ENCODE assay signal across 15 cellular contexts in genomic region chr4:74037076-74037475, GRCh38. TPM values are rescaled to one million over a fixed set of nuclear protein-coding genes. Genes with fewer than 3 reads are reported as not detected.
DNase-seq lines count a peak whose midpoint lies in the region; FAIRE-seq and TF ChIP-seq lines count a peak whose summit lies in the region.
"Had no signal": no experiment of that assay in that cellular context is flagged by ENCODE, and none has a peak within 500 bp of the region (broad histone marks: within the 10 kb centered on the region; RNA-seq: fewer than 3 reads in every experiment).

No MANE protein-coding gene starts in this region.

- H3K4me1 Mint-ChIP-seq in astrocyte (ENCODE audit: low read depth, unreplicated experiment) = no peaks in the 10 kb centered on the region

- intact Hi-C loops in left ventricle myocardium inferior (cut with micrococcal nuclease) = no loop called here

- H3K36me3 ChIP-seq in HUES48 (ENCODE audit: control insufficient read depth, insufficient read depth, low read length) = no peaks in the 10 kb centered on the region
- no peaks in the 10 kb centered on the region for H3K36me3 ChIP-seq in astrocyte (ENCODE audit: insufficient read depth, low read length)
- no peaks in the 10 kb centered on the region for H3K36me3 ChIP-seq in iPS-20b (ENCODE audit: insufficient read depth, low read depth, low read length)
- no peaks in the 10 kb centered on the region for H3K36me3 ChIP-seq in skeletal muscle satellite cell (ENCODE audit: insufficient read depth, low read length)
- no peaks in the 10 kb centered on the region for H3K36me3 ChIP-seq in left ventricle myocardium inferior
- H3K36me3 ChIP-seq: HAP-1 had no signal

- H3K9me3 ChIP-seq in HUES48 (ENCODE audit: control insufficient read depth, insufficient read depth, low read length) (no peaks in the 10 kb centered on the region), astrocyte (ENCODE audit: insufficient read depth, low read depth, low read length) (no peaks in the 10 kb centered on the region), iPS-20b (ENCODE audit: insufficient read depth, low read depth, low read length) (no peaks in the 10 kb centered on the region), skeletal muscle satellite cell (replicated peaks; ENCODE audit: low read length) (no peaks in the 10 kb centered on the region), left ventricle myocardium inferior (replicated peaks) (no peaks in the 10 kb centered on the region)
- H3K9me3 ChIP-seq: HAP-1, testis had no signal

- H3K4me2 ChIP-seq in astrocyte (ENCODE audit: low read length) (peak overlapping the region; percentile 96), skeletal muscle satellite cell (ENCODE audit: low read length) (peak overlapping the region; percentile 94)

- H3K4me3 ChIP-seq in HUES48 (ENCODE audit: low read depth, low read length) = peak overlapping the region; percentile 92
- H3K4me3 ChIP-seq in astrocyte (ENCODE audit: insufficient read depth, low read depth, low read length) = no peak overlapping the region
- peak overlapping the region; percentile 82 for H3K4me3 ChIP-seq in iPS-20b (ENCODE audit: low read length)
- H3K4me3 ChIP-seq in skeletal muscle satellite cell (ENCODE audit: low read length) = peak overlapping the region; percentile 85
- H3K4me3 ChIP-seq in left ventricle myocardium inferior = no peak overlapping the region
- H3K4me3 ChIP-seq: HAP-1, testis had no signal

- H3K27ac ChIP-seq in HUES48 (ENCODE audit: low read depth, low read length) = no peak overlapping the region
- H3K27ac ChIP-seq in astrocyte (ENCODE audit: low read depth, low read length) = no peak overlapping the region
- H3K27ac ChIP-seq in iPS-20b (ENCODE audit: low read length) = no peak overlapping the region
- H3K27ac ChIP-seq in left ventricle myocardium inferior (replicated peaks) = no peak overlapping the region
- H3K27ac ChIP-seq: testis had no signal

- H3K27me3 ChIP-seq in HUES48 (ENCODE audit: control insufficient read depth, insufficient read depth, low read length) (peaks cover 11% of the 10 kb centered on the region; the same call in 1 of the 2 replicates), astrocyte (ENCODE audit: insufficient read depth, low read length) (peaks cover 3% of the 10 kb centered on the region), iPS-20b (ENCODE audit: insufficient read depth, low read length) (peaks cover 8% of the 10 kb centered on the region), skeletal muscle satellite cell (ENCODE audit: control insufficient read depth, insufficient read depth, low read length) (no peaks in the 10 kb centered on the region), left ventricle myocardium inferior (ENCODE audit: low read depth) (peaks cover 16% of the 10 kb centered on the region)
- H3K27me3 ChIP-seq: testis had no signal

- DNase-seq in astrocyte (ENCODE audit: low read depth) (no peak), RKO (ENCODE audit: low spot score) (no peak), NCI-H1417 (lab: John Stamatoyannopoulos, UW) (no peak), left ventricle myocardium inferior (no peak)
- DNase-seq: activated CD4-positive, CD25-positive, alpha-beta regulatory T cell treated with anti-CD3 and anti-CD28 coated beads, Interleukin-2, amount 50 U/mL, for 72 hours; activated T-cell treated with anti-CD3 and anti-CD28 coated beads, Interleukin-2, amount 50 U/mL, for 48 hours; anterior cingulate cortex; NCI-H1930; small intestine; testis had no signal

- H3K27ac Mint-ChIP-seq in astrocyte (ENCODE audit: unreplicated experiment) = no peak overlapping the region

- H2AFZ ChIP-seq in astrocyte (ENCODE audit: low read depth, low read length) = no peak overlapping the region

- H3K4me1 ChIP-seq in HUES48 (ENCODE audit: control insufficient read depth, insufficient read depth, low read length) (peaks cover 32% of the 10 kb centered on the region), astrocyte (ENCODE audit: insufficient read depth, low read length) (peaks cover 4% of the 10 kb centered on the region), iPS-20b (ENCODE audit: insufficient read depth, low read length) (peaks cover 13% of the 10 kb centered on the region; the same call in 1 of the 2 replicates), skeletal muscle satellite cell (ENCODE audit: control insufficient read depth, insufficient read depth, low read length) (peaks cover 46% of the 10 kb centered on the region), left ventricle myocardium inferior (peaks cover 30% of the 10 kb centered on the region)

- no peak for TF ChIP-seq CTCF in astrocyte (IDR thresholded peaks at IDR 0.05; ENCODE audit: insufficient read depth, low read depth, low read length)
- no peak for TF ChIP-seq CTCF in left ventricle myocardium inferior (IDR thresholded peaks at IDR 0.05; ENCODE audit: borderline replicate concordance)

- no peaks in the 10 kb centered on the region for H3K9me3 Mint-ChIP-seq in astrocyte (ENCODE audit: unreplicated experiment)
- H3K9me3 Mint-ChIP-seq: IgD-negative memory B cell had no signal

- H4K20me1 ChIP-seq in astrocyte (ENCODE audit: insufficient read depth, low read length) = no peaks in the 10 kb centered on the region

- H3K79me2 ChIP-seq in astrocyte (ENCODE audit: insufficient read depth, low read length) = no peaks in the 10 kb centered on the region

- no peak overlapping the region for H3K9ac ChIP-seq in HUES48 (ENCODE audit: low read depth, low read length)
- no peak overlapping the region for H3K9ac ChIP-seq in astrocyte (ENCODE audit: low read length)
- no peak overlapping the region for H3K9ac ChIP-seq in iPS-20b (ENCODE audit: low read depth, low read length)
- peak overlapping the region; percentile 98 for H3K9ac ChIP-seq in skeletal muscle satellite cell (ENCODE audit: low read depth, low read length)

- H3K36me3 Mint-ChIP-seq in astrocyte (ENCODE audit: low read depth, unreplicated experiment) = no peaks in the 10 kb centered on the region
- H3K36me3 Mint-ChIP-seq: IgD-negative memory B cell had no signal

- H3K4me3 Mint-ChIP-seq in astrocyte (ENCODE audit: unreplicated experiment) = no peak overlapping the region

- FAIRE-seq in astrocyte (lab: Jason Lieb, UNC) = no peak
- FAIRE-seq: small intestine had no signal

- no peaks in the 10 kb centered on the region for H3K27me3 Mint-ChIP-seq in astrocyte (ENCODE audit: low read depth, unreplicated experiment)

RNA-seq across cellular contexts. Expression of gene CXCL3, which starts 1.4 kb away (rescaled TPM):
- total RNA-seq in astrocyte = 0.77 and 1.4 TPM in 2 replicates
- total RNA-seq in skeletal muscle satellite cell (2012; rRNA removed) = 20.5 and 63.1 TPM in 2 replicates
- total RNA-seq in left ventricle myocardium inferior = 0.30 TPM

RNA-seq across cellular contexts. Expression of gene CXCL5, which starts 38.6 kb away (rescaled TPM):
- total RNA-seq in astrocyte (0.61 and 0.99 TPM in 2 replicates), left ventricle myocardium inferior (not detected)
- total RNA-seq in skeletal muscle satellite cell (2012; rRNA removed) = 394 and 498 TPM in 2 replicates

RNA-seq across cellular contexts. Expression of gene PPBP, which starts 49.1 kb away (rescaled TPM):
- not detected in 2 replicates for total RNA-seq in astrocyte
- total RNA-seq in skeletal muscle satellite cell (2012; rRNA removed) = 0.51 and 0.66 TPM in 2 replicates
- total RNA-seq in left ventricle myocardium inferior = 1.2 TPM
- total RNA-seq: testis had no signal

RNA-seq across cellular contexts. Expression of gene PF4, which starts 55.2 kb away (rescaled TPM):
- not detected in 2 replicates for total RNA-seq in astrocyte
- 3.5 and 8.4 TPM in 2 replicates for total RNA-seq in skeletal muscle satellite cell (2012; rRNA removed)
- total RNA-seq in left ventricle myocardium inferior = 0.49 TPM
- total RNA-seq: testis had no signal

Comparison
In these comparisons a context has a peak if more than half of its experiments do, and no peak if none do; other contexts are left out.
1. H3K4me3 ChIP-seq: peak in HUES48 (single experiment), iPS-20b (single experiment) and skeletal muscle satellite cell (single experiment); none in astrocyte (single experiment) and left ventricle myocardium inferior (single experiment).